Comparison of ENCODE assay signal across 8 cellular contexts in the genomic region with DNA sequence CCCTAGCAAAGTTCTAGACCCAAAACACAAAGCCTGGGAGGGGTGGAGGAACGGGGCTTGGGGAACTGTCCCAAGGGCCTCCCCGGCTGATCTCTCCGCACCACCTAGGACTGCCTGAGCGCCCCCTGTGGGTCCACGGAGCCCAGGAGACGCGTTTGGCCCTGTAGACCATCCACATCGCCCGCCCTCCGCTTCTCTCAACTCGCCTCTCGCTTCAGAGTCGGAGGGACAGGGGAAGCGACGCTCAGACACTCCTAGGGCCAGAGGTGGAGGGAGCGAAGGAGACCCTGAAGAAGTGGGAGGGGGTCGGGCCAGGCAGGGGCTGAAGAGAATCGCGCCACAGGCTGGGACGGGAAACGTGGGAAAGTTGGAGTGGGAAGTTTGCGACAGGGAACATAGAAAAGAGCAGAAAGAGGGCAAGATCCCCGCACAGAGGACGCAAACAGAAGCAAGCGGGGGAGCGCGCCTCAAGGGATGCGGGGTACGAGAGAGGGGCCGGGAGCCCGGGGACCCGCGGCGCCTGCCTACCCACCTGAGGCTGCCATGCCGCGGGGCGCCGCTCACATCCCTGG. TPM values are rescaled to one million over a fixed set of nuclear protein-coding genes. Genes with fewer than 3 reads are reported as not detected.
DNase-seq lines count a peak whose midpoint lies in the region; ATAC-seq and TF ChIP-seq lines count a peak whose summit lies in the region.

No MANE protein-coding gene starts in this region.

- no peak for TF ChIP-seq POLR2A in breast epithelium (IDR thresholded peaks at IDR 0.05)

- ATAC-seq in HG03460 (IDR thresholded peaks at IDR 0.05; ENCODE audit: unreplicated experiment) (peak; percentile 73), left lung (peak; percentile 72)

- peaks cover 0 to 8% of the 10 kb centered on the region in 2 donors for H3K4me1 ChIP-seq in breast epithelium
- peaks cover 3 to 43% of the 10 kb centered on the region in 2 donors for H3K4me1 ChIP-seq in left lung

- peak; percentile 9 for TF ChIP-seq CTCF in AG09319 (IDR thresholded peaks at IDR 0.05; ENCODE audit: low read depth, low read length)
- no peak for TF ChIP-seq CTCF in breast epithelium (IDR thresholded peaks at IDR 0.05)
- TF ChIP-seq CTCF in left lung (IDR thresholded peaks at IDR 0.05) = peak in 1 of 2 donors; percentile 50

- DNase-seq in AG09319 (ENCODE audit: extremely low read depth, low read depth) = no peak
- DNase-seq in GM19238 (ENCODE audit: insufficient read length, low spot score) = peak; percentile 78
- DNase-seq in T-helper 2 cell = peak in 4 of 5 experiments; percentile 9 to 55 (median 36)
- no peak for DNase-seq in breast epithelium (ENCODE audit: low spot score in 2 of 2)
- peak; percentile 78 to 94 for DNase-seq in left lung
- peak; percentile 52 for DNase-seq in stimulated activated CD4-positive, alpha-beta T cell treated with anti-CD3 and anti-CD28 coated beads, Interleukin-4, amount 100 ng/mL, for 24 hours
- no peak for DNase-seq in NCI-H1694 treated with DMSO at 0.1 percent for 48 hours (lab: John Stamatoyannopoulos, UW)

- H3K27me3 ChIP-seq in breast epithelium (no peaks in the 10 kb centered on the region), left lung (peaks cover 0 to 18% of the 10 kb centered on the region in 2 donors)

- intact Hi-C loops in breast epithelium (cut with DNase I; ENCODE audit: low total_unique reads) = no loop called here
- intact Hi-C loops in left lung (cut with DNase I) = no loop called here

- H3K9me3 ChIP-seq in breast epithelium (no peaks in the 10 kb centered on the region), left lung (no peaks in the 10 kb centered on the region)

- H3K36me3 ChIP-seq in breast epithelium (no peaks in the 10 kb centered on the region), left lung (no peaks in the 10 kb centered on the region)

- H3K27ac ChIP-seq in breast epithelium (peak overlapping the region in 1 of 2 donors; percentile 30), left lung (peak overlapping the region; percentile 67 to 89)

- H3K4me3 ChIP-seq in breast epithelium (peak overlapping the region; percentile 51 to 77 (median 66)), left lung (peak overlapping the region; percentile 45 to 66)

RNA-seq across cellular contexts. Expression of a gene that starts 0.4 kb away (rescaled TPM):
- total RNA-seq in breast epithelium = 10 to 100 TPM in 2 of 3 donors, 1 to 10 TPM in 1; 9.8 to 26.9 (median 14.2) TPM
- 10 to 100 TPM; 19.2 to 91.3 TPM for total RNA-seq in left lung

Comparison
In these comparisons a context has a peak if more than half of its experiments do, and no peak if none do; other contexts are left out.
1. DNase-seq: peak in GM19238 (single experiment), T-helper 2 cell (4 of 5), left lung (2 of 2) and stimulated activated CD4-positive, alpha-beta T cell treated with anti-CD3 and anti-CD28 coated beads, Interleukin-4, amount 100 ng/mL, for 24 hours (single experiment); none in AG09319 (single experiment), breast epithelium (0 of 2) and NCI-H1694 treated with DMSO at 0.1 percent for 48 hours (single experiment).